In the genomic region with DNA sequence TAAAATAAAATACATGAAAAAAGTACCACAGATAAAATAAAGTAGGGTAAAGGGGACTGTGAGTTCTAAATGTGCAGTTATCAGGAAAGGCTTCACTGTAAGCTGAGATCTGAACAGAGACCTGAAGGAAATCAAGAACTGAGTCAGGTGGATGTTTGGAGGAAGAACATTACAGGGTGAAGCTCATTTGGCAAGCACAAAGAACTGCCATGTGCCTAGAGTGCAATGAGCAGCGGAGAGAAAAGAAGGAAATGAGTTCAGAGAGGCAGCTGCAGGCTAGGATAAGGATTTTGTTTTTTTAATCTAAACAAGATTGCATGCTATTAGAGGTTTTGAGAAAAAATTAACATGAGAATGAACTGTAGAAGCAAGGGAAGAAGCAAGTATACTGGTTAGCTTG, we compare ENCODE assay signal across 20 cellular contexts.
"Had no signal": no experiment of that assay in that cellular context is flagged by ENCODE, and none has a peak within 500 bp of the region (broad histone marks: within the 10 kb centered on the region; RNA-seq: fewer than 3 reads in every experiment).

No MANE protein-coding gene starts in this region.

- H3K27ac ChIP-seq: heart left ventricle, right atrium auricular region, sigmoid colon, skin epidermis, stomach, thoracic aorta, transverse colon had no signal

- DNase-seq: cortex of kidney; erythroblast; foreskin melanocyte; heart left ventricle; hippocampal formation; kidney glomerular epithelial cell; mammary epithelial cell; naive thymus-derived CD4-positive, alpha-beta T cell; nephron progenitor cell; posterior cingulate gyrus; sigmoid colon; stimulated activated CD4-positive, alpha-beta T cell treated with anti-CD3 and anti-CD28 coated beads, Interleukin-2, amount 100 ng/mL, for 24 hours; stimulated activated CD4-positive, alpha-beta T cell treated with anti-CD3 and anti-CD28 coated beads, Interleukin-4, amount 100 ng/mL, for 4 hours; stimulated activated naive CD4-positive, alpha-beta T cell; stomach; substantia nigra; transverse colon had no signal

- H3K27me3 ChIP-seq: heart left ventricle, right atrium auricular region, sigmoid colon, stomach, transverse colon had no signal

- H3K4me3 ChIP-seq: heart left ventricle, right atrium auricular region, sigmoid colon, skin epidermis, stomach, thoracic aorta, transverse colon had no signal
